Comparison of ENCODE assay signal across 25 cellular contexts in genomic region chr14:24814944-24815343, GRCh38.
"Had no signal": no experiment of that assay in that cellular context is flagged by ENCODE, and none has a peak within 500 bp of the region (broad histone marks: within the 10 kb centered on the region; RNA-seq: fewer than 3 reads in every experiment).

No MANE protein-coding gene starts in this region.

- H3K27ac Mint-ChIP-seq: mesothelial cell of epicardium; naive B cell; natural killer cell; neural progenitor cell; stimulated activated effector memory CD8-positive, alpha-beta T cell treated with anti-CD3 and anti-CD28 coated beads, Interleukin-12 subunit alpha, Interleukin-12 subunit beta, amount 100 ng/mL, for 72 hours; stimulated activated naive CD8-positive, alpha-beta T cell treated with anti-CD3 and anti-CD28 coated beads, Interleukin-15, amount 100 ng/mL, for 72 hours; type B pancreatic cell had no signal

- H3K27me3 ChIP-seq: heart left ventricle, neural progenitor cell, neutrophil, sigmoid colon, spleen, tibial nerve, uterus had no signal

- H3K36me3 Mint-ChIP-seq: naive B cell; natural killer cell; neural progenitor cell; stimulated activated effector memory CD8-positive, alpha-beta T cell treated with anti-CD3 and anti-CD28 coated beads, Interleukin-12 subunit alpha, Interleukin-12 subunit beta, amount 100 ng/mL, for 72 hours; type B pancreatic cell had no signal

- H3K4me1 ChIP-seq: neural progenitor cell, parathyroid adenoma had no signal

- H3K9me3 ChIP-seq: heart left ventricle, neutrophil, sigmoid colon, spleen, tibial nerve, uterus had no signal

- H3K4me3 ChIP-seq: heart left ventricle, lung, neural progenitor cell, sigmoid colon, spleen, tibial nerve, uterus had no signal

- FAIRE-seq: small intestine had no signal

- DNase-seq: heart left ventricle; islet precursor cell; mesendoderm; naive B cell; natural killer cell; nephron progenitor cell; occipital lobe; right cardiac atrium; sigmoid colon; small intestine; spleen; stimulated activated CD4-positive, alpha-beta T cell treated with anti-CD3 and anti-CD28 coated beads, Interleukin-4, amount 100 ng/mL, for 24 hours; stimulated activated naive CD4-positive, alpha-beta T cell treated with Interleukin-2 at 50 U/mL for 16 hours; stimulated activated naive CD8-positive, alpha-beta T cell treated with anti-CD3 and anti-CD28 coated beads, Interleukin-15, amount 100 ng/mL, for 72 hours; substantia nigra; uterus had no signal

- H3K4me3 Mint-ChIP-seq: mesothelial cell of epicardium; naive B cell; natural killer cell; neural progenitor cell; stimulated activated effector memory CD8-positive, alpha-beta T cell treated with anti-CD3 and anti-CD28 coated beads, Interleukin-12 subunit alpha, Interleukin-12 subunit beta, amount 100 ng/mL, for 72 hours; stimulated activated naive CD8-positive, alpha-beta T cell treated with anti-CD3 and anti-CD28 coated beads, Interleukin-15, amount 100 ng/mL, for 72 hours; type B pancreatic cell had no signal

- H3K4me2 ChIP-seq: neural progenitor cell had no signal

- H3K4me1 Mint-ChIP-seq: naive B cell; natural killer cell; stimulated activated effector memory CD8-positive, alpha-beta T cell treated with anti-CD3 and anti-CD28 coated beads, Interleukin-12 subunit alpha, Interleukin-12 subunit beta, amount 100 ng/mL, for 72 hours; stimulated activated naive CD8-positive, alpha-beta T cell treated with anti-CD3 and anti-CD28 coated beads, Interleukin-15, amount 100 ng/mL, for 72 hours had no signal

- H3K79me2 ChIP-seq: parathyroid adenoma had no signal

- H3K9ac ChIP-seq: neural progenitor cell, parathyroid adenoma had no signal

- H3K9me3 Mint-ChIP-seq: mesothelial cell of epicardium; naive B cell; natural killer cell; nephron progenitor cell; neural progenitor cell; stimulated activated effector memory CD8-positive, alpha-beta T cell treated with anti-CD3 and anti-CD28 coated beads, Interleukin-12 subunit alpha, Interleukin-12 subunit beta, amount 100 ng/mL, for 72 hours; stimulated activated naive CD8-positive, alpha-beta T cell treated with anti-CD3 and anti-CD28 coated beads, Interleukin-15, amount 100 ng/mL, for 72 hours; type B pancreatic cell had no signal

- H3K27ac ChIP-seq: neural progenitor cell, neutrophil, parathyroid adenoma, sigmoid colon, spleen, tibial nerve, uterus had no signal

- H3K36me3 ChIP-seq: heart left ventricle, neural progenitor cell, neutrophil, sigmoid colon, spleen, tibial nerve, uterus had no signal

- H2AFZ ChIP-seq: neural progenitor cell, parathyroid adenoma had no signal

- H3K27me3 Mint-ChIP-seq: progenitor cell of endocrine pancreas, type B pancreatic cell had no signal

- ATAC-seq: natural killer cell; right cardiac atrium; stimulated activated effector memory CD8-positive, alpha-beta T cell treated with anti-CD3 and anti-CD28 coated beads, Interleukin-12 subunit alpha, Interleukin-12 subunit beta, amount 100 ng/mL, for 72 hours; stimulated activated naive CD8-positive, alpha-beta T cell treated with anti-CD3 and anti-CD28 coated beads, Interleukin-15, amount 100 ng/mL, for 72 hours had no signal
